In the genomic region with DNA sequence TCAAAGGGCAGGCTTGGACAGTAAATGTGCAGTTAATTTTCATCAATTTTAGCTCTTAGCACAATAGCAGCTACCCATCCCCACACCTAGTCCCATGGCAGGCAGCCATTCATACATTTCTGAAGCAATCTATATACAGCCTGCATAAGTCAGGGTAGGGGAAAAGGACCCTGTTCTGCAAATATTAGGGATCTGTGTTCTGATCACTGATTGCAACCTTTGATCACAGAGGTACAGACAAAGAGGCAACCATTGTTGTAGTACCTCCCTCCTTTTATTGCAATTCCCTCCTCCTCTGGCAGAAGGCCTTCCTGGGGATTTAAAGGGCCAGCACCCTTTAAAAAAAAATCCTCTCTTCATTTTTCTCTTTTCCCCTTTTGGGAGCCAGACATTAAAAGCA, we compare ENCODE assay signal across 23 cellular contexts. TPM values are rescaled to one million over a fixed set of nuclear protein-coding genes. Genes with fewer than 3 reads are reported as not detected.
A peak's percentile ranks its signal among the peaks of the same experiment; 100 is the strongest.
DNase-seq lines count a peak whose midpoint lies in the region; ATAC-seq, FAIRE-seq and TF ChIP-seq lines count a peak whose summit lies in the region.
"Had no signal": no experiment of that assay in that cellular context is flagged by ENCODE, and none has a peak within 500 bp of the region (broad histone marks: within the 10 kb centered on the region; RNA-seq: fewer than 3 reads in every experiment).

No MANE protein-coding gene starts in this region.

- POLR2A ChIA-PET in WTC11 (lab: Charles Lee) = no interaction called here

- H3K27me3 ChIP-seq in GM23338 (ENCODE audit: insufficient read depth) (no peaks in the 10 kb centered on the region), small intestine (ENCODE audit: control insufficient read depth in 2 of 2, insufficient read depth in 2 of 2, low read length in 2 of 2) (no peaks in the 10 kb centered on the region)
- H3K27me3 ChIP-seq: BE2C; BLaER1 treated with 17β-estradiol and CSF1 and Interleukin-3, amounts not matched to agents 10 nM and 100 nM had no signal

- H3K27ac ChIP-seq in GM23338 (ENCODE audit: low read depth) = no peak overlapping the region
- H3K27ac ChIP-seq in small intestine (ENCODE audit: low read depth in 1 of 2, low read length in 1 of 2) = no peak overlapping the region
- H3K27ac ChIP-seq: 22Rv1; BLaER1 treated with 17β-estradiol and CSF1 and Interleukin-3, amounts not matched to agents 10 nM and 100 nM had no signal

- H3F3A ChIP-seq in GM23338 (replicated peaks; ENCODE audit: low read depth) = no peaks in the 10 kb centered on the region

- no peaks in the 10 kb centered on the region for H4K20me1 ChIP-seq in GM23338 (replicated peaks; ENCODE audit: insufficient read depth)
- H4K20me1 ChIP-seq: BLaER1 treated with 17β-estradiol and CSF1 and Interleukin-3, amounts not matched to agents 10 nM and 100 nM had no signal

- H3K9me3 Mint-ChIP-seq in GM23338 (peaks cover 6% of the 10 kb centered on the region; the same call in 2 of the 3 replicates), WTC11 (peaks cover 13% of the 10 kb centered on the region)

- FAIRE-seq in small intestine (lab: Jason Lieb, UNC) = no peak
- FAIRE-seq: A204.1, GM12891, H1 had no signal

- CTCF ChIA-PET in WTC11 (lab: Charles Lee) = no interaction called here

- H3K9me2 ChIP-seq in GM23338 (ENCODE audit: insufficient read depth) = no peaks in the 10 kb centered on the region

- ATAC-seq in GM23338 (no peak), WTC11 (peak; percentile 32; the same call in 1 of the 2 replicates)
- ATAC-seq: HCT116 had no signal

- H3K27ac Mint-ChIP-seq in GM23338 (no peak overlapping the region), WTC11 (no peak overlapping the region)
- H3K27ac Mint-ChIP-seq: CD14-positive monocyte; CD4-positive, alpha-beta T cell; CD8-positive, alpha-beta memory T cell; H9 had no signal

- H3K27me3 Mint-ChIP-seq in GM23338 (ENCODE audit: insufficient read depth, low read depth, poor library complexity) (no peaks in the 10 kb centered on the region), WTC11 (ENCODE audit: low read depth) (no peaks in the 10 kb centered on the region)
- H3K27me3 Mint-ChIP-seq: CD4-positive, alpha-beta T cell; CD8-positive, alpha-beta memory T cell had no signal

- H3K79me2 ChIP-seq in GM23338 (replicated peaks; ENCODE audit: insufficient read depth) = 0 out of 2 replicates have a peak, but pooled peaks cover 12% of the 10 kb centered on the region

- peaks cover 16% of the 10 kb centered on the region; the same call in 2 of the 3 replicates for H3K36me3 Mint-ChIP-seq in GM23338 (ENCODE audit: low read depth)
- H3K36me3 Mint-ChIP-seq in WTC11 = peaks cover 4% of the 10 kb centered on the region; the same call in 1 of the 2 replicates

- no peaks in the 10 kb centered on the region for H3K4me1 Mint-ChIP-seq in GM23338
- H3K4me1 Mint-ChIP-seq in WTC11 = peaks cover 8% of the 10 kb centered on the region

- H3K4me3 Mint-ChIP-seq in GM23338 = no peak overlapping the region
- H3K4me3 Mint-ChIP-seq in WTC11 = no peak overlapping the region
- H3K4me3 Mint-ChIP-seq: CD14-positive monocyte; CD4-positive, alpha-beta T cell; CD8-positive, alpha-beta memory T cell; H9 had no signal

- H3K4me3 ChIP-seq in GM23338 = no peak overlapping the region
- no peak overlapping the region for H3K4me3 ChIP-seq in small intestine (ENCODE audit: low read depth in 1 of 2, low read length in 2 of 2)
- H3K4me3 ChIP-seq: BLaER1 treated with 17β-estradiol and CSF1 and Interleukin-3, amounts not matched to agents 10 nM and 100 nM had no signal

- no peak overlapping the region for H3K4me2 ChIP-seq in GM23338
- H3K4me2 ChIP-seq: BLaER1 treated with 17β-estradiol and CSF1 and Interleukin-3, amounts not matched to agents 10 nM and 100 nM had no signal

- DNase-seq in GM23338 (ENCODE audit: low spot score) (peak; percentile 19), WTC11 (ENCODE audit: low spot score) (no peak), iPS-NIHi7 (ENCODE audit: extremely low spot score) (peak; percentile 11), small intestine (peak; percentile 9), HPDE6-E6E7 (ENCODE audit: extremely low spot score) (no peak), Kasumi-1 (lab: John Stamatoyannopoulos, UW) (no peak), NCI-H2196 (lab: John Stamatoyannopoulos, UW; ENCODE audit: unreplicated experiment) (no peak)
- DNase-seq: AML-193; BE2C; Calu3; CD4-positive, alpha-beta T cell; CD8-positive, alpha-beta memory T cell; DMS53; DMS79 treated with DMSO at 0.1 percent for 48 hours; GF-D8; H9 had no signal

- TF ChIP-seq CTCF in GM23338 (conservative IDR thresholded peaks at IDR 0.05; ENCODE audit: low read depth in 2 of 2) = no peak
- TF ChIP-seq CTCF in WTC11 (IDR thresholded peaks at IDR 0.05) = no peak

- H3K4me1 ChIP-seq in GM23338 (ENCODE audit: insufficient read depth) (no peaks in the 10 kb centered on the region), small intestine (ENCODE audit: control insufficient read depth in 2 of 2, insufficient read depth in 1 of 2, low read depth in 1 of 2, low read length in 1 of 2) (no peaks in the 10 kb centered on the region)
- H3K4me1 ChIP-seq: BE2C had no signal

- H2AFZ ChIP-seq in GM23338 = no peak overlapping the region

- no peaks in the 10 kb centered on the region for H3K9me3 ChIP-seq in small intestine (ENCODE audit: control insufficient read depth, low read depth)
- H3K9me3 ChIP-seq: BE2C had no signal

- H3K36me3 ChIP-seq in GM23338 (ENCODE audit: insufficient read depth) (no peaks in the 10 kb centered on the region), small intestine (ENCODE audit: control insufficient read depth in 2 of 2, insufficient read depth in 2 of 2, low read length in 2 of 2) (peaks cover 0 to 3% of the 10 kb centered on the region in 2 donors)
- H3K36me3 ChIP-seq: BE2C had no signal

TF ChIP-seq in GM23338, 12 proteins besides CTCF, POLR2A, EP300 and RAD21 (continues in another document):
- TF ChIP-seq, protein P1, sequence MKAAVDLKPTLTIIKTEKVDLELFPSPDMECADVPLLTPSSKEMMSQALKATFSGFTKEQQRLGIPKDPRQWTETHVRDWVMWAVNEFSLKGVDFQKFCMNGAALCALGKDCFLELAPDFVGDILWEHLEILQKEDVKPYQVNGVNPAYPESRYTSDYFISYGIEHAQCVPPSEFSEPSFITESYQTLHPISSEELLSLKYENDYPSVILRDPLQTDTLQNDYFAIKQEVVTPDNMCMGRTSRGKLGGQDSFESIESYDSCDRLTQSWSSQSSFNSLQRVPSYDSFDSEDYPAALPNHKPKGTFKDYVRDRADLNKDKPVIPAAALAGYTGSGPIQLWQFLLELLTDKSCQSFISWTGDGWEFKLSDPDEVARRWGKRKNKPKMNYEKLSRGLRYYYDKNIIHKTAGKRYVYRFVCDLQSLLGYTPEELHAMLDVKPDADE (IDR thresholded peaks at IDR 0.05) = no peak
- TF ChIP-seq CREB1 (CRISPR knock-in tag; IDR thresholded peaks at IDR 0.05; ENCODE audit: low read depth) (no peak), JUNB (IDR thresholded peaks at IDR 0.05; ENCODE audit: unreplicated experiment) (no peak), STAT1 (IDR thresholded peaks at IDR 0.05; ENCODE audit: unreplicated experiment) (no peak), NANOG (IDR thresholded peaks at IDR 0.05; ENCODE audit: borderline replicate concordance) (no peak), POLR2AphosphoS5 (IDR thresholded peaks at IDR 0.05; ENCODE audit: low read depth) (no peak), ZNF331 (CRISPR knock-in tag; IDR thresholded peaks at IDR 0.05; ENCODE audit: low read depth) (no peak), EZH2 (IDR thresholded peaks at IDR 0.05; ENCODE audit: low read depth, unreplicated experiment) (no peak)

TF ChIP-seq in WTC11, 78 proteins besides CTCF, POLR2A, EP300 and RAD21 (continues in another document):
- TF ChIP-seq NR2C2 (CRISPR knock-in tag; IDR thresholded peaks at IDR 0.05) (no peak), FOXP1 (CRISPR knock-in tag; IDR thresholded peaks at IDR 0.05; ENCODE audit: borderline replicate concordance) (no peak), ZNF219 (CRISPR knock-in tag; IDR thresholded peaks at IDR 0.05; ENCODE audit: borderline replicate concordance) (no peak), SMAD3 (CRISPR knock-in tag; IDR thresholded peaks at IDR 0.05; ENCODE audit: borderline replicate concordance) (no peak), CREM (CRISPR knock-in tag; IDR thresholded peaks at IDR 0.05) (no peak), ATF1 (CRISPR knock-in tag; IDR thresholded peaks at IDR 0.05) (no peak), HMGA2 (CRISPR knock-in tag; IDR thresholded peaks at IDR 0.05) (no peak), ZNF396 (CRISPR knock-in tag; IDR thresholded peaks at IDR 0.05; ENCODE audit: borderline replicate concordance) (no peak), GTF2I (CRISPR knock-in tag; conservative IDR thresholded peaks at IDR 0.05) (no peak), SMAD4 (CRISPR knock-in tag; IDR thresholded peaks at IDR 0.05) (no peak), GRHL2 (CRISPR knock-in tag; IDR thresholded peaks at IDR 0.05; ENCODE audit: insufficient replicate concordance, severe bottlenecking) (no peak)
- TF ChIP-seq, protein P2, sequence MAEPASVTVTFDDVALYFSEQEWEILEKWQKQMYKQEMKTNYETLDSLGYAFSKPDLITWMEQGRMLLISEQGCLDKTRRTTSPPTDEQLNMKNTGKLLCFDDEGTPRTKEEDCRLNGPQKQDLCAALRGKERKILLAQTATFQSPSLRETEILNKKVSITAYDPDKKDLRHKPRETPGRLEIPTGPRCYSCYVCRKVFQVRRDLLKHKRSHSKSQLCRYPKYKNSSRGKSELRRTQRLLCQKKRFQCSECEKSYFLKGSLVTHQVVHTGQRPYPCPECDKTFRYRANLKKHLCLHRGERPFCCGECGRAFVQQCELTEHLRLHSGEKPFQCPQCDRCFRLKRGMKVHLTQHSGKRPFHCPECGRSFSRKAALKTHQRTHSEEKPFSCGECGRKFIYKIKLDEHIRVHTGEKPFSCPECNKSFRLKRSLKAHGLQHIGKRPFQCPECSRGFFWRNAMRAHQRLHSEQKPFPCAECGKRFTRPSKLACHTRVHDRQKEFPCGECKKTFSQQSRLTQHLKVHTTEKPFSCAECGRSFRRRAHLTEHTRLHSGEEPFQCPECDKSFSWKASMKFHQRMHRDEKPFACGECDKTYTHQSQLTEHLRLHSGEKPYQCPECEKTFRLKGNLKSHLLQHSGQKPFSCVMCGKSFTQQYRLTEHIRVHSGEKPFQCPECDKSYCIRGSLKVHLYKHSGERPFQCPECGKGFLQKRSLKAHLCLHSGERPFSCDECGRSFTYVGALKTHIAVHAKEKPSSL (CRISPR knock-in tag; conservative IDR thresholded peaks at IDR 0.05) = no peak
- TF ChIP-seq, protein P3, sequence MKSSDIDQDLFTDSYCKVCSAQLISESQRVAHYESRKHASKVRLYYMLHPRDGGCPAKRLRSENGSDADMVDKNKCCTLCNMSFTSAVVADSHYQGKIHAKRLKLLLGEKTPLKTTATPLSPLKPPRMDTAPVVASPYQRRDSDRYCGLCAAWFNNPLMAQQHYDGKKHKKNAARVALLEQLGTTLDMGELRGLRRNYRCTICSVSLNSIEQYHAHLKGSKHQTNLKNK (CRISPR knock-in tag; IDR thresholded peaks at IDR 0.05) = no peak

RNA-seq across cellular contexts. Expression of a gene that starts 58.3 kb away (rescaled TPM):
- 21.1 and 21.2 TPM in 2 replicates for total RNA-seq in GM23338 (2014; rRNA removed; shearing (Covaris generic))
- 6.5 and 7.4 TPM in 2 replicates for polyA plus RNA-seq in GM23338 (2016; fragmentation: Nextera tagmentation; extraction: Ambion mirVana)
- total RNA-seq in WTC11 (2021) = 11.1 to 12.2 TPM (median 11.4 TPM) in 3 replicates
- 1 to 10 TPM; 1.8 to 3.4 (median 2.7) TPM for polyA plus RNA-seq in small intestine

Comparison
In these comparisons a context has a peak if more than half of its experiments do, and no peak if none do; other contexts are left out.
1. DNase-seq: peak in GM23338 (single experiment), iPS-NIHi7 (single experiment) and small intestine (single experiment); none in WTC11 (single experiment), HPDE6-E6E7 (single experiment), Kasumi-1 (0 of 2) and NCI-H2196 (single experiment).